8 cellular contexts compared by ENCODE assay signal in the genomic region with DNA sequence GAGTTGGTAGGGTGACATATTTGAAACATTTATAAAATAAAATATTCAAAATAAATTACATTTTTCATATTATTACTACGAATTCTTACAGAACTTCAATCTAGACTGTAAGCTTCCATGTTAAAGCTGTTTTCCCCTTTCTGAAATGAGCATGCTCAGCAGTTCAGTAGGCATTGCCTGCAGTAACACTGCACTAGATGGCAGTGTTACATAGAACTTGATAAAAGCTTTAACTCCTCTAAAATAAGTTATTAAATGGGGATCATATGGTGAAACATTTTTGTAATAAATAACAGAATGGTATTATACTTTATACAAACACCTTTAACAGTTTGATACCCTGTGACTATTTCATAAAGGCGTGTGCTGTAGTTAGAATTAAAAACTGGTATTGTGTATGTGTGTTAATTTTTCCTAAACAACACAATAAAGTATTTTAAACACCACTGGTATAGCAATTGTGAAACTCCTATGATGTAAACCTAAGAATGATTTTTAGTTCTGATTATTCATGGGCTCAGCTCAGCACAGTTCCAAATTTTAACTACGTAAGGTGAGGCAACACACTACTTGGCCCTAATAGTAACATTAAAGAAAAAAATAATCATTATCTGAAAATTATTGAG.
A peak's percentile ranks its signal among the peaks of the same experiment; 100 is the strongest.
DNase-seq lines count a peak whose midpoint lies in the region; ATAC-seq and TF ChIP-seq lines count a peak whose summit lies in the region.

No MANE protein-coding gene starts in this region.

- TF ChIP-seq CTCF in GM10266 (IDR thresholded peaks at IDR 0.05; ENCODE audit: control insufficient read depth, insufficient read depth, low read depth, missing control alignments) (peak; percentile 88), astrocyte of the cerebellum (IDR thresholded peaks at IDR 0.05; ENCODE audit: low read depth, low read length, missing control alignments) (peak; percentile 75)

- H3K4me3 ChIP-seq in astrocyte of the cerebellum (ENCODE audit: low read depth, low read length), result no peak overlapping the region

- in situ Hi-C loops in astrocyte of the cerebellum (cut with HindIII; ENCODE audit: low sequenced_read_pairs), result loop anchor here (5.0 to 10.0 kb wide), 2 partner anchors 92 to 165 kb away; no protein-coding TSS in a partner anchor

- ATAC-seq in HG02798 (IDR thresholded peaks at IDR 0.05; ENCODE audit: poor library complexity, unreplicated experiment), result peak; percentile 82

- peak; percentile 67 for DNase-seq in AG08395 (ENCODE audit: low spot score)
- DNase-seq in GM10266 (ENCODE audit: extremely low spot score), result peak; percentile 23
- peak; percentile 5 for DNase-seq in NCI-H2171 (lab: John Stamatoyannopoulos, UW)
- peak; percentile 49 for DNase-seq in astrocyte of the cerebellum (ENCODE audit: low read depth)
- peak; percentile 67 for DNase-seq in inferior parietal cortex (ENCODE audit: extremely low spot score)
- DNase-seq in superior temporal gyrus (ENCODE audit: extremely low spot score), result peak; percentile 81
- DNase-seq in retina, result no peak
